ENCODE assay signal across 32 cellular contexts in the genomic region with DNA sequence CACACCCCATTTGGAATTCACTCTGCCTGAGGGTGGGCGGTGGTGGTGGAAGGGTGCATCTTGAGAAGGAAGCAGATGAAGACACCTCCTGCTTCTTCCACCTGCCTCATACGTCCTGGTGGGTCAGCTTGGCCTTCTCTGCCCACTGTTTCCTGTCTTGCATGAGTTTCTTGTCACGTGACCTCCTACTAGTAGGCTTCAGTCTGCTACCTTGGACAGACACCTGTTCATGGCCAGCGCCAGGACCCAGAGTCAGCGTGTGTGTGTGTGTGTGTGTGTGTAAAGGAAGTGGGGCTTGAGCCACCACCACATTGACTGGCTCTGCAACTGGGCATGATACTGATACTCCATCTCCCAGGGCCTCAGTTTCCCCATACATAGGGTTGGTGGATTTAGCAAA. TPM values are rescaled to one million over a fixed set of nuclear protein-coding genes. Genes with fewer than 3 reads are reported as not detected.
"Had no signal": no experiment of that assay in that cellular context is flagged by ENCODE, and none has a peak within 500 bp of the region (broad histone marks: within the 10 kb centered on the region; RNA-seq: fewer than 3 reads in every experiment).

No MANE protein-coding gene starts in this region.

- H3K27me3 ChIP-seq: vagina had no signal

- DNase-seq: effector CD8-positive, alpha-beta T cell; endodermal cell; foreskin keratinocyte; heart left ventricle; left cardiac atrium; left lung; mesendoderm; midbrain; naive thymus-derived CD4-positive, alpha-beta T cell; stimulated activated CD4-positive, alpha-beta T cell treated with anti-CD3 and anti-CD28 coated beads, Interleukin-12 subunit alpha, Interleukin-12 subunit beta, amount 100 ng/mL, for 4 hours; stimulated activated CD4-positive, alpha-beta T cell treated with anti-CD3 and anti-CD28 coated beads, Interleukin-1b, Interleukin-23, amount 100 ng/mL, for 48 hours; stimulated activated CD4-positive, alpha-beta T cell treated with anti-CD3 and anti-CD28 coated beads, Interleukin-4, amount 100 ng/mL, for 1 hour; stimulated activated CD8-positive, alpha-beta memory T cell treated with anti-CD3 and anti-CD28 coated beads, Interleukin-4, amount 100 ng/mL, for 48 hours; stimulated activated naive CD4-positive, alpha-beta T cell; stimulated activated naive CD8-positive, alpha-beta T cell treated with anti-CD3 and anti-CD28 coated beads, Interleukin-15, amount 100 ng/mL, for 72 hours; transverse colon had no signal

- ATAC-seq: foreskin keratinocyte; gastroesophageal sphincter; heart left ventricle; left cardiac atrium; left lung; naive thymus-derived CD4-positive, alpha-beta T cell; sciatic nerve; stimulated activated naive CD8-positive, alpha-beta T cell treated with anti-CD3 and anti-CD28 coated beads, Interleukin-15, amount 100 ng/mL, for 72 hours had no signal

- H3K27ac Mint-ChIP-seq: dendritic cell treated with granulocyte-macrophage colony-stimulating factor and Interleukin-4, amounts not matched to agents 40 ng/mL and 50 ng/mL, for 4 days; endodermal cell; naive thymus-derived CD4-positive, alpha-beta T cell; nephron; neural progenitor cell; progenitor cell of endocrine pancreas; stimulated activated naive CD8-positive, alpha-beta T cell treated with anti-CD3 and anti-CD28 coated beads, Interleukin-15, amount 100 ng/mL, for 72 hours had no signal

- H3K36me3 ChIP-seq: esophagus muscularis mucosa, gastroesophageal sphincter, heart left ventricle, left lung, neural progenitor cell, suprapubic skin, transverse colon, vagina had no signal

- H3K36me3 Mint-ChIP-seq: naive thymus-derived CD4-positive, alpha-beta T cell; neural progenitor cell had no signal

- H3K27ac ChIP-seq: esophagus muscularis mucosa, foreskin keratinocyte, gastroesophageal sphincter, heart left ventricle, hepatocyte, left lung, neural progenitor cell, parathyroid adenoma, suprapubic skin, transverse colon, vagina had no signal

- H3K4me3 ChIP-seq: esophagus muscularis mucosa, gastroesophageal sphincter, heart left ventricle, hepatocyte, left lung, neural progenitor cell, smooth muscle cell, suprapubic skin, transverse colon, vagina had no signal

- H3K4me3 Mint-ChIP-seq: dendritic cell treated with granulocyte-macrophage colony-stimulating factor and Interleukin-4, amounts not matched to agents 40 ng/mL and 50 ng/mL, for 4 days; endodermal cell; naive thymus-derived CD4-positive, alpha-beta T cell; nephron; neural progenitor cell; stimulated activated naive CD8-positive, alpha-beta T cell treated with anti-CD3 and anti-CD28 coated beads, Interleukin-15, amount 100 ng/mL, for 72 hours had no signal

- H3K9me3 Mint-ChIP-seq: dendritic cell treated with granulocyte-macrophage colony-stimulating factor and Interleukin-4, amounts not matched to agents 40 ng/mL and 50 ng/mL, for 4 days; stimulated activated naive CD8-positive, alpha-beta T cell treated with anti-CD3 and anti-CD28 coated beads, Interleukin-15, amount 100 ng/mL, for 72 hours had no signal

- H3K4me1 Mint-ChIP-seq: nephron had no signal

RNA-seq across cellular contexts. Expression of a gene that starts 26.2 kb away (rescaled TPM):
- total RNA-seq: endothelial cell of umbilical vein; epithelial cell of proximal tubule; fibroblast of lung; lung microvascular endothelial cell; naive thymus-derived CD4-positive, alpha-beta T cell; smooth muscle cell had no signal
